ENCODE assay signal across 1 cellular context in the genomic region with DNA sequence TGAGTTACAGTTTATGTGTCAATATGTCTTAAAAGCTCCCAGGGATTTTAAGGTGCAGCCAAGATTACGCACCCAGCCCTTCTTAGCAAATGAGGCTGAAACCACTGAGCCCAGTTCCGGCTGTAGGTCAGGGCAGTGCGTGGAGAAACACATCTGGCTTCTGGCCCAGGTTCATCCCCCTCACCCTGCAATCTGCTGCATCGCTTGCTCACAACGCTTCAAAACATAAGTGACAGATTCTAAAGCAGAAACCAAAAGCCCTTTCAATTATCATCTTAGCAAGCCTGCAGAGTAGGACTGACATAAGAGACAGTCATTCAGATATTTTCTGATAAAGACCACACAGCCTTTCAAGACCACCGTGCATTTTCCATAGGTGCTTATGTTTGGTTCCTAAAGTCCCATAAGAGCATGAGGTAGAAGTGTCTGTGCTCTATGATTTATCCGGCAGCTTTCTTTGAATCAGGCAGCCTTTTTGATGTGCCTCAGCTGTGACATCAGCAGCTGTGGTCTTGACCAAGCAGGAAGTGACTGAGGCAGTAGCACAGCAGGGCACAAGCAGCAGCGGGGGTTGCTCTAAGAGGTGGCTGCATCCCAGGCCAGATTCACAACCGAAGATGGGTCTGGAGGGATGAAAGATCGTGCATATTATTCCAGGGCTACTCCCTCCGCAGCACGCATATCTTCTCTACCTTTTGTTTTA.
TF ChIP-seq lines count a peak whose summit lies in the region.

No MANE protein-coding gene starts in this region.

TF ChIP-seq in GM12878, 131 proteins besides CTCF, POLR2A, EP300 and RAD21 (continued from another document):
- TF ChIP-seq SMC3 (IDR thresholded peaks at IDR 0.05; ENCODE audit: borderline replicate concordance, low read length): no peak
- 0 out of 2 replicates have a peak, but pooled peaks have one; percentile 63 for TF ChIP-seq POLR2AphosphoS2 (IDR thresholded peaks at IDR 0.05; ENCODE audit: low read depth, low read length)
- TF ChIP-seq MTA2 (IDR thresholded peaks at IDR 0.05; ENCODE audit: low read depth): peak; percentile 56; the same call in 1 of the 2 replicates
- TF ChIP-seq, protein P1, sequence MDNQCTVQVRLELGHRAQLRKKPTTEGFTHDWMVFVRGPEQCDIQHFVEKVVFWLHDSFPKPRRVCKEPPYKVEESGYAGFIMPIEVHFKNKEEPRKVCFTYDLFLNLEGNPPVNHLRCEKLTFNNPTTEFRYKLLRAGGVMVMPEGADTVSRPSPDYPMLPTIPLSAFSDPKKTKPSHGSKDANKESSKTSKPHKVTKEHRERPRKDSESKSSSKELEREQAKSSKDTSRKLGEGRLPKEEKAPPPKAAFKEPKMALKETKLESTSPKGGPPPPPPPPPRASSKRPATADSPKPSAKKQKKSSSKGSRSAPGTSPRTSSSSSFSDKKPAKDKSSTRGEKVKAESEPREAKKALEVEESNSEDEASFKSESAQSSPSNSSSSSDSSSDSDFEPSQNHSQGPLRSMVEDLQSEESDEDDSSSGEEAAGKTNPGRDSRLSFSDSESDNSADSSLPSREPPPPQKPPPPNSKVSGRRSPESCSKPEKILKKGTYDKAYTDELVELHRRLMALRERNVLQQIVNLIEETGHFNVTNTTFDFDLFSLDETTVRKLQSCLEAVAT (IDR thresholded peaks at IDR 0.05): peak; percentile 59; the same call in 1 of the 2 replicates
- peak; percentile 26 for TF ChIP-seq MEF2B (IDR thresholded peaks at IDR 0.05; ENCODE audit: partially characterized antibody, poor library complexity, severe bottlenecking)
- no peak for TF ChIP-seq SREBF1 (IDR thresholded peaks at IDR 0.05; ENCODE audit: low read length)
- TF ChIP-seq HCFC1 (IDR thresholded peaks at IDR 0.05; ENCODE audit: low read length): no peak
- TF ChIP-seq NR2F1 (conservative IDR thresholded peaks at IDR 0.05): peak; percentile 80
- TF ChIP-seq BHLHE40 (IDR thresholded peaks at IDR 0.05; ENCODE audit: borderline replicate concordance in 1 of 2, low read depth in 2 of 2, low read length in 1 of 2): peak in 1 of 2 experiments; percentile 31; a peak in 1 of 4 replicates
- TF ChIP-seq IKZF1 (conservative IDR thresholded peaks at IDR 0.05): peak; percentile 58
- peak; percentile 81; the same call in 1 of the 2 replicates for TF ChIP-seq POLR2AphosphoS5 (IDR thresholded peaks at IDR 0.05; ENCODE audit: low read length)
- TF ChIP-seq, protein P2, sequence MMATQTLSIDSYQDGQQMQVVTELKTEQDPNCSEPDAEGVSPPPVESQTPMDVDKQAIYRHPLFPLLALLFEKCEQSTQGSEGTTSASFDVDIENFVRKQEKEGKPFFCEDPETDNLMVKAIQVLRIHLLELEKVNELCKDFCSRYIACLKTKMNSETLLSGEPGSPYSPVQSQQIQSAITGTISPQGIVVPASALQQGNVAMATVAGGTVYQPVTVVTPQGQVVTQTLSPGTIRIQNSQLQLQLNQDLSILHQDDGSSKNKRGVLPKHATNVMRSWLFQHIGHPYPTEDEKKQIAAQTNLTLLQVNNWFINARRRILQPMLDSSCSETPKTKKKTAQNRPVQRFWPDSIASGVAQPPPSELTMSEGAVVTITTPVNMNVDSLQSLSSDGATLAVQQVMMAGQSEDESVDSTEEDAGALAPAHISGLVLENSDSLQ (IDR thresholded peaks at IDR 0.05): peak; percentile 81
- TF ChIP-seq, protein P3, sequence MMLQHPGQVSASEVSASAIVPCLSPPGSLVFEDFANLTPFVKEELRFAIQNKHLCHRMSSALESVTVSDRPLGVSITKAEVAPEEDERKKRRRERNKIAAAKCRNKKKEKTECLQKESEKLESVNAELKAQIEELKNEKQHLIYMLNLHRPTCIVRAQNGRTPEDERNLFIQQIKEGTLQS (IDR thresholded peaks at IDR 0.05; ENCODE audit: borderline replicate concordance, extremely low read depth, low read depth, low read length): no peak
- TF ChIP-seq FOS (IDR thresholded peaks at IDR 0.05; ENCODE audit: borderline replicate concordance, extremely low read depth, insufficient read length): no peak
- TF ChIP-seq MTA3 (IDR thresholded peaks at IDR 0.05; ENCODE audit: borderline replicate concordance, low read length): no peak
- peak; percentile 26; the same call in 1 of the 2 replicates for TF ChIP-seq DPF2 (IDR thresholded peaks at IDR 0.05)
- TF ChIP-seq SMARCA5 (IDR thresholded peaks at IDR 0.05): peak; percentile 28; the same call in 1 of the 2 replicates
- TF ChIP-seq CBFB (IDR thresholded peaks at IDR 0.05; ENCODE audit: low read depth): peak; percentile 42; the same call in 1 of the 2 replicates
- TF ChIP-seq, protein P4, sequence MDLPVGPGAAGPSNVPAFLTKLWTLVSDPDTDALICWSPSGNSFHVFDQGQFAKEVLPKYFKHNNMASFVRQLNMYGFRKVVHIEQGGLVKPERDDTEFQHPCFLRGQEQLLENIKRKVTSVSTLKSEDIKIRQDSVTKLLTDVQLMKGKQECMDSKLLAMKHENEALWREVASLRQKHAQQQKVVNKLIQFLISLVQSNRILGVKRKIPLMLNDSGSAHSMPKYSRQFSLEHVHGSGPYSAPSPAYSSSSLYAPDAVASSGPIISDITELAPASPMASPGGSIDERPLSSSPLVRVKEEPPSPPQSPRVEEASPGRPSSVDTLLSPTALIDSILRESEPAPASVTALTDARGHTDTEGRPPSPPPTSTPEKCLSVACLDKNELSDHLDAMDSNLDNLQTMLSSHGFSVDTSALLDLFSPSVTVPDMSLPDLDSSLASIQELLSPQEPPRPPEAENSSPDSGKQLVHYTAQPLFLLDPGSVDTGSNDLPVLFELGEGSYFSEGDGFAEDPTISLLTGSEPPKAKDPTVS (IDR thresholded peaks at IDR 0.05; ENCODE audit: low read depth, low read length): no peak
- peak; percentile 53; the same call in 1 of the 2 replicates for TF ChIP-seq TAF1 (IDR thresholded peaks at IDR 0.05; ENCODE audit: borderline replicate concordance, low read depth, low read length)
- TF ChIP-seq, protein P5, sequence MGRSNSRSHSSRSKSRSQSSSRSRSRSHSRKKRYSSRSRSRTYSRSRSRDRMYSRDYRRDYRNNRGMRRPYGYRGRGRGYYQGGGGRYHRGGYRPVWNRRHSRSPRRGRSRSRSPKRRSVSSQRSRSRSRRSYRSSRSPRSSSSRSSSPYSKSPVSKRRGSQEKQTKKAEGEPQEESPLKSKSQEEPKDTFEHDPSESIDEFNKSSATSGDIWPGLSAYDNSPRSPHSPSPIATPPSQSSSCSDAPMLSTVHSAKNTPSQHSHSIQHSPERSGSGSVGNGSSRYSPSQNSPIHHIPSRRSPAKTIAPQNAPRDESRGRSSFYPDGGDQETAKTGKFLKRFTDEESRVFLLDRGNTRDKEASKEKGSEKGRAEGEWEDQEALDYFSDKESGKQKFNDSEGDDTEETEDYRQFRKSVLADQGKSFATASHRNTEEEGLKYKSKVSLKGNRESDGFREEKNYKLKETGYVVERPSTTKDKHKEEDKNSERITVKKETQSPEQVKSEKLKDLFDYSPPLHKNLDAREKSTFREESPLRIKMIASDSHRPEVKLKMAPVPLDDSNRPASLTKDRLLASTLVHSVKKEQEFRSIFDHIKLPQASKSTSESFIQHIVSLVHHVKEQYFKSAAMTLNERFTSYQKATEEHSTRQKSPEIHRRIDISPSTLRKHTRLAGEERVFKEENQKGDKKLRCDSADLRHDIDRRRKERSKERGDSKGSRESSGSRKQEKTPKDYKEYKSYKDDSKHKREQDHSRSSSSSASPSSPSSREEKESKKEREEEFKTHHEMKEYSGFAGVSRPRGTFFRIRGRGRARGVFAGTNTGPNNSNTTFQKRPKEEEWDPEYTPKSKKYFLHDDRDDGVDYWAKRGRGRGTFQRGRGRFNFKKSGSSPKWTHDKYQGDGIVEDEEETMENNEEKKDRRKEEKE (IDR thresholded peaks at IDR 0.05): no peak
- TF ChIP-seq BCL11A (IDR thresholded peaks at IDR 0.05; ENCODE audit: low read depth, low read length): peak; percentile 72
- peak in 1 of 2 experiments; percentile 14; a peak in 1 of 4 replicates for TF ChIP-seq ETV6 (conservative IDR thresholded peaks at IDR 0.05 in 1 of 2, IDR thresholded peaks at IDR 0.05 in 1 of 2; ENCODE audit: borderline replicate concordance in 1 of 2, low read depth in 1 of 2)
- TF ChIP-seq, protein P6, sequence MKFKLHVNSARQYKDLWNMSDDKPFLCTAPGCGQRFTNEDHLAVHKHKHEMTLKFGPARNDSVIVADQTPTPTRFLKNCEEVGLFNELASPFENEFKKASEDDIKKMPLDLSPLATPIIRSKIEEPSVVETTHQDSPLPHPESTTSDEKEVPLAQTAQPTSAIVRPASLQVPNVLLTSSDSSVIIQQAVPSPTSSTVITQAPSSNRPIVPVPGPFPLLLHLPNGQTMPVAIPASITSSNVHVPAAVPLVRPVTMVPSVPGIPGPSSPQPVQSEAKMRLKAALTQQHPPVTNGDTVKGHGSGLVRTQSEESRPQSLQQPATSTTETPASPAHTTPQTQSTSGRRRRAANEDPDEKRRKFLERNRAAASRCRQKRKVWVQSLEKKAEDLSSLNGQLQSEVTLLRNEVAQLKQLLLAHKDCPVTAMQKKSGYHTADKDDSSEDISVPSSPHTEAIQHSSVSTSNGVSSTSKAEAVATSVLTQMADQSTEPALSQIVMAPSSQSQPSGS (IDR thresholded peaks at IDR 0.05; ENCODE audit: low read length): peak; percentile 42
- TF ChIP-seq NFIC (IDR thresholded peaks at IDR 0.05; ENCODE audit: low read depth, low read length): peak; percentile 63; the same call in 1 of the 2 replicates
- no peak for TF ChIP-seq KAT2A (conservative IDR thresholded peaks at IDR 0.05; ENCODE audit: control insufficient read depth, low read depth, low read length)
- TF ChIP-seq, protein P7, sequence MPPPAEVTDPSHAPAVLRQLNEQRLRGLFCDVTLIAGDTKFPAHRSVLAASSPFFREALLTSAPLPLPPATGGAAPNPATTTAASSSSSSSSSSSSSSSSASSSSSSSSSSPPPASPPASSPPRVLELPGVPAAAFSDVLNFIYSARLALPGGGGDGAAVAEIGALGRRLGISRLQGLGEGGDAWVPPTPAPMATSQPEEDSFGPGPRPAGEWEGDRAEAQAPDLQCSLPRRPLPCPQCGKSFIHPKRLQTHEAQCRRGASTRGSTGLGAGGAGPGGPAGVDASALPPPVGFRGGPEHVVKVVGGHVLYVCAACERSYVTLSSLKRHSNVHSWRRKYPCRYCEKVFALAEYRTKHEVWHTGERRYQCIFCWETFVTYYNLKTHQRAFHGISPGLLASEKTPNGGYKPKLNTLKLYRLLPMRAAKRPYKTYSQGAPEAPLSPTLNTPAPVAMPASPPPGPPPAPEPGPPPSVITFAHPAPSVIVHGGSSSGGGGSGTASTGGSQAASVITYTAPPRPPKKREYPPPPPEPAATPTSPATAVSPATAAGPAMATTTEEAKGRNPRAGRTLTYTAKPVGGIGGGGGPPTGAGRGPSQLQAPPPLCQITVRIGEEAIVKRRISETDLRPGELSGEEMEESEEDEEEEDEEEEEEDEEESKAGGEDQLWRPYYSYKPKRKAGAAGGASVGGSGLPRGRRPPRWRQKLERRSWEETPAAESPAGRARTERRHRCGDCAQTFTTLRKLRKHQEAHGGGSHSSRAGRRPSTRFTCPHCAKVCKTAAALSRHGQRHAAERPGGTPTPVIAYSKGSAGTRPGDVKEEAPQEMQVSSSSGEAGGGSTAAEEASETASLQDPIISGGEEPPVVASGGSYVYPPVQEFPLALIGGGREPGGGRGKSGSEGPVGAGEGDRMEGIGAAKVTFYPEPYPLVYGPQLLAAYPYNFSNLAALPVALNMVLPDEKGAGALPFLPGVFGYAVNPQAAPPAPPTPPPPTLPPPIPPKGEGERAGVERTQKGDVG (CRISPR knock-in tag; IDR thresholded peaks at IDR 0.05): no peak
- TF ChIP-seq ZSCAN29 (IDR thresholded peaks at IDR 0.05): no peak
- peak; percentile 62; the same call in 1 of the 2 replicates for TF ChIP-seq ZBED1 (IDR thresholded peaks at IDR 0.05; ENCODE audit: borderline replicate concordance)
- TF ChIP-seq, protein P8, sequence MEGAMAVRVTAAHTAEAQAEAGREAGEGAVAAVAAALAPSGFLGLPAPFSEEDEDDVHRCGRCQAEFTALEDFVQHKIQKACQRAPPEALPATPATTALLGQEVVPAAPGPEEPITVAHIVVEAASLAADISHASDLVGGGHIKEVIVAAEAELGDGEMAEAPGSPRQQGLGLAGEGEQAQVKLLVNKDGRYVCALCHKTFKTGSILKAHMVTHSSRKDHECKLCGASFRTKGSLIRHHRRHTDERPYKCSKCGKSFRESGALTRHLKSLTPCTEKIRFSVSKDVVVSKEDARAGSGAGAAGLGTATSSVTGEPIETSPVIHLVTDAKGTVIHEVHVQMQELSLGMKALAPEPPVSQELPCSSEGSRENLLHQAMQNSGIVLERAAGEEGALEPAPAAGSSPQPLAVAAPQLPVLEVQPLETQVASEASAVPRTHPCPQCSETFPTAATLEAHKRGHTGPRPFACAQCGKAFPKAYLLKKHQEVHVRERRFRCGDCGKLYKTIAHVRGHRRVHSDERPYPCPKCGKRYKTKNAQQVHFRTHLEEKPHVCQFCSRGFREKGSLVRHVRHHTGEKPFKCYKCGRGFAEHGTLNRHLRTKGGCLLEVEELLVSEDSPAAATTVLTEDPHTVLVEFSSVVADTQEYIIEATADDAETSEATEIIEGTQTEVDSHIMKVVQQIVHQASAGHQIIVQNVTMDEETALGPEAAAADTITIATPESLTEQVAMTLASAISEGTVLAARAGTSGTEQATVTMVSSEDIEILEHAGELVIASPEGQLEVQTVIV (IDR thresholded peaks at IDR 0.05; ENCODE audit: borderline replicate concordance, partially characterized antibody): peak; percentile 44
- TF ChIP-seq MXI1 (IDR thresholded peaks at IDR 0.05; ENCODE audit: low read depth, low read length): no peak
- TF ChIP-seq TCF12 (IDR thresholded peaks at IDR 0.05; ENCODE audit: low read depth, low read length): peak; percentile 89
- TF ChIP-seq STAT3 (IDR thresholded peaks at IDR 0.05; ENCODE audit: low read depth, low read length): no peak
- TF ChIP-seq, protein P9, sequence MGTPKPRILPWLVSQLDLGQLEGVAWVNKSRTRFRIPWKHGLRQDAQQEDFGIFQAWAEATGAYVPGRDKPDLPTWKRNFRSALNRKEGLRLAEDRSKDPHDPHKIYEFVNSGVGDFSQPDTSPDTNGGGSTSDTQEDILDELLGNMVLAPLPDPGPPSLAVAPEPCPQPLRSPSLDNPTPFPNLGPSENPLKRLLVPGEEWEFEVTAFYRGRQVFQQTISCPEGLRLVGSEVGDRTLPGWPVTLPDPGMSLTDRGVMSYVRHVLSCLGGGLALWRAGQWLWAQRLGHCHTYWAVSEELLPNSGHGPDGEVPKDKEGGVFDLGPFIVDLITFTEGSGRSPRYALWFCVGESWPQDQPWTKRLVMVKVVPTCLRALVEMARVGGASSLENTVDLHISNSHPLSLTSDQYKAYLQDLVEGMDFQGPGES (IDR thresholded peaks at IDR 0.05): no peak
- TF ChIP-seq ZNF622 (IDR thresholded peaks at IDR 0.05): no peak
- TF ChIP-seq NFYA (IDR thresholded peaks at IDR 0.05; ENCODE audit: borderline replicate concordance, low read depth, low read length): no peak
